Comparison of ENCODE assay signal across 9 cellular contexts in genomic region chr2:85648619-85649018, GRCh38. TPM values are rescaled to one million over a fixed set of nuclear protein-coding genes. Genes with fewer than 3 reads are reported as not detected.
DNase-seq lines count a peak whose midpoint lies in the region; ATAC-seq and TF ChIP-seq lines count a peak whose summit lies in the region.
"Had no signal": no experiment of that assay in that cellular context is flagged by ENCODE, and none has a peak within 500 bp of the region (broad histone marks: within the 10 kb centered on the region; RNA-seq: fewer than 3 reads in every experiment).

No MANE protein-coding gene starts in this region.

- H3K4me3 ChIP-seq in lower lobe of right lung, result no peak overlapping the region

- intact Hi-C loops in lower lobe of right lung (cut with DNase I), result no loop called here

- no peaks in the 10 kb centered on the region for H3K9me3 Mint-ChIP-seq in activated naive CD8-positive, alpha-beta T cell treated with anti-CD3 and anti-CD28 coated beads, Interleukin-2, amount 50 U/mL, for 24 hours

- ATAC-seq in activated naive CD8-positive, alpha-beta T cell treated with anti-CD3 and anti-CD28 coated beads, Interleukin-2, amount 50 U/mL, for 24 hours, result peak; percentile 44
- peak in 1 of 2 donors; percentile 15 for ATAC-seq in lower lobe of right lung
- no peak for ATAC-seq in HG02588 (IDR thresholded peaks at IDR 0.05; ENCODE audit: unreplicated experiment)
- ATAC-seq in HG03442 (IDR thresholded peaks at IDR 0.05; ENCODE audit: unreplicated experiment), result no peak

- H3K9me3 ChIP-seq in lower lobe of right lung, result no peaks in the 10 kb centered on the region

- H3K27ac ChIP-seq in lower lobe of right lung, result peak overlapping the region; percentile 25

- peaks cover 90% of the 10 kb centered on the region for H3K36me3 ChIP-seq in lower lobe of right lung

- H3K4me1 ChIP-seq in lower lobe of right lung, result peaks cover 23% of the 10 kb centered on the region

- H3K27ac Mint-ChIP-seq in activated naive CD8-positive, alpha-beta T cell treated with anti-CD3 and anti-CD28 coated beads, Interleukin-2, amount 50 U/mL, for 24 hours, result peak overlapping the region; percentile 28

- TF ChIP-seq CTCF in lower lobe of right lung (IDR thresholded peaks at IDR 0.05), result peak; percentile 44

- peaks cover 65% of the 10 kb centered on the region for H3K36me3 Mint-ChIP-seq in activated naive CD8-positive, alpha-beta T cell treated with anti-CD3 and anti-CD28 coated beads, Interleukin-2, amount 50 U/mL, for 24 hours (ENCODE audit: low read depth)

- H3K4me3 Mint-ChIP-seq in activated naive CD8-positive, alpha-beta T cell treated with anti-CD3 and anti-CD28 coated beads, Interleukin-2, amount 50 U/mL, for 24 hours, result no peak overlapping the region

- no peaks in the 10 kb centered on the region for H3K27me3 ChIP-seq in lower lobe of right lung (ENCODE audit: low read depth)

- DNase-seq in DMS53 (lab: John Stamatoyannopoulos, UW) (peak; percentile 62), DMS53 treated with DMSO at 0.1 percent for 48 hours (lab: John Stamatoyannopoulos, UW; ENCODE audit: unreplicated experiment) (no peak), HT1080 (ENCODE audit: low read depth) (peak; percentile 28), lower lobe of right lung (no peak)
- DNase-seq in activated naive CD8-positive, alpha-beta T cell treated with anti-CD3 and anti-CD28 coated beads, Interleukin-2, amount 50 U/mL, for 24 hours, result peak; percentile 10
- no peak for DNase-seq in activated T-cell treated with anti-CD3 and anti-CD28 coated beads, Interleukin-2, amount 50 U/mL, for 1 hour
- DNase-seq: right cardiac atrium had no signal

- peaks cover 3% of the 10 kb centered on the region for H3K4me1 Mint-ChIP-seq in activated naive CD8-positive, alpha-beta T cell treated with anti-CD3 and anti-CD28 coated beads, Interleukin-2, amount 50 U/mL, for 24 hours

- H3K27me3 Mint-ChIP-seq in activated naive CD8-positive, alpha-beta T cell treated with anti-CD3 and anti-CD28 coated beads, Interleukin-2, amount 50 U/mL, for 24 hours, result no peaks in the 10 kb centered on the region

RNA-seq across cellular contexts. Expression of gene SFTPB, which starts 19.4 kb away (rescaled TPM):
- not detected in 2 replicates for total RNA-seq in HT1080 (2014; rRNA removed; shearing (Covaris generic))
- polyA plus RNA-seq in HT1080 (2015; cell fraction: cytosol; rRNA removed), result not detected in 2 replicates
- polyA plus RNA-seq in HT1080 (2015; cell fraction: nucleus; rRNA removed), result not detected in 2 replicates
- 12,584 TPM for total RNA-seq in lower lobe of right lung
- polyA plus RNA-seq: right cardiac atrium had no signal

RNA-seq across cellular contexts. Expression of gene USP39, which starts 32.6 kb away (rescaled TPM):
- 87.9 and 95.0 TPM in 2 replicates for total RNA-seq in HT1080 (2014; rRNA removed; shearing (Covaris generic))
- 65.3 TPM in 2 replicates for polyA plus RNA-seq in HT1080 (2015; cell fraction: cytosol; rRNA removed)
- 73.8 and 95.2 TPM in 2 replicates for polyA plus RNA-seq in HT1080 (2015; cell fraction: nucleus; rRNA removed)
- 40.2 TPM for total RNA-seq in lower lobe of right lung

RNA-seq across cellular contexts. Expression of gene C2orf68, which starts 36.8 kb away (rescaled TPM):
- total RNA-seq in HT1080 (2014; rRNA removed; shearing (Covaris generic)), result 26.5 and 31.4 TPM in 2 replicates
- 18.8 and 20.6 TPM in 2 replicates for polyA plus RNA-seq in HT1080 (2015; cell fraction: cytosol; rRNA removed)
- 26.0 and 51.3 TPM in 2 replicates for polyA plus RNA-seq in HT1080 (2015; cell fraction: nucleus; rRNA removed)
- 40.6 TPM for total RNA-seq in lower lobe of right lung

RNA-seq across cellular contexts. Expression of gene GNLY, which starts 45.5 kb away (rescaled TPM):
- not detected in 2 replicates for total RNA-seq in HT1080 (2014; rRNA removed; shearing (Covaris generic))
- polyA plus RNA-seq in HT1080 (2015; cell fraction: cytosol; rRNA removed), result not detected in 2 replicates
- not detected in 2 replicates for polyA plus RNA-seq in HT1080 (2015; cell fraction: nucleus; rRNA removed)
- total RNA-seq in lower lobe of right lung, result 21.5 TPM

RNA-seq across cellular contexts. Expression of gene TMEM150A, which starts 46.1 kb away (rescaled TPM):
- 7.0 and 9.7 TPM in 2 replicates for total RNA-seq in HT1080 (2014; rRNA removed; shearing (Covaris generic))
- polyA plus RNA-seq in HT1080 (2015; cell fraction: cytosol; rRNA removed), result 6.9 and 7.4 TPM in 2 replicates
- 9.6 and 13.1 TPM in 2 replicates for polyA plus RNA-seq in HT1080 (2015; cell fraction: nucleus; rRNA removed)
- total RNA-seq in lower lobe of right lung, result 28.9 TPM

Comparison
In these comparisons a context has a peak if more than half of its experiments do, and no peak if none do; other contexts are left out.
1. DNase-seq: peak in DMS53 (single experiment), HT1080 (single experiment) and activated naive CD8-positive, alpha-beta T cell treated with anti-CD3 and anti-CD28 coated beads, Interleukin-2, amount 50 U/mL, for 24 hours (single experiment); none in DMS53 treated with DMSO at 0.1 percent for 48 hours (single experiment), lower lobe of right lung (single experiment) and activated T-cell treated with anti-CD3 and anti-CD28 coated beads, Interleukin-2, amount 50 U/mL, for 1 hour (single experiment).
2. RNA of gene SFTPB, which starts 19.4 kb away (total RNA-seq): 12,584 TPM in lower lobe of right lung (single experiment); not detected in HT1080; every median in the first group is over 1,000 times any median in the second.